35 cellular contexts compared by ENCODE assay signal in genomic region chr5:181047288-181047687, GRCh38. TPM values are rescaled to one million over a fixed set of nuclear protein-coding genes. Genes with fewer than 3 reads are reported as not detected.
"Had no signal": no experiment of that assay in that cellular context is flagged by ENCODE, and none has a peak within 500 bp of the region (broad histone marks: within the 10 kb centered on the region; RNA-seq: fewer than 3 reads in every experiment).

No MANE protein-coding gene starts in this region.

- H3K36me3 ChIP-seq: adrenal gland, ascending aorta, brain microvascular endothelial cell, gastrocnemius medialis had no signal

- DNase-seq: activated CD4-positive, alpha-beta memory T cell treated with anti-CD3 and anti-CD28 coated beads for 36 hours; activated CD4-positive, alpha-beta T cell treated with anti-CD3 and anti-CD28 coated beads for 36 hours; activated CD4-positive, alpha-beta T cell treated with anti-CD3 and anti-CD28 coated beads, Interleukin-2, amount 10 ng/mL, durations not matched to agents 24 days and 14 days; activated CD4-positive, CD25-positive, alpha-beta regulatory T cell; activated CD4-positive, CD25-positive, alpha-beta regulatory T cell treated with anti-CD3 and anti-CD28 coated beads, Interleukin-2, amount 50 U/mL, for 72 hours; activated CD8-positive, alpha-beta memory T cell treated with anti-CD3 and anti-CD28 coated beads, Interleukin-2, amount 10 ng/mL, durations not matched to agents 7 days and 5 days; activated CD8-positive, alpha-beta memory T cell treated with anti-CD3 and anti-CD28 coated beads, Interleukin-2, amount 50 U/mL, for 4 hours; activated effector memory CD4-positive, alpha-beta T cell treated with anti-CD3 and anti-CD28 coated beads, Interleukin-2, amount 50 U/mL, for 16 hours; activated naive CD4-positive, alpha-beta T cell treated with anti-CD3 and anti-CD28 coated beads for 36 hours; activated naive CD8-positive, alpha-beta T cell treated with anti-CD3 and anti-CD28 coated beads for 36 hours; activated naive CD8-positive, alpha-beta T cell treated with anti-CD3 and anti-CD28 coated beads, Interleukin-2, amount 50 U/mL, for 24 hours; activated T-cell treated with anti-CD3 and anti-CD28 coated beads, Interleukin-2, amount 50 U/mL, for 1 hour; activated T-cell treated with anti-CD3 and anti-CD28 coated beads, Interleukin-2, amount 50 U/mL, for 48 hours; brain microvascular endothelial cell; cortex of kidney; dermis blood vessel endothelial cell; effector CD4-positive, alpha-beta T cell; effector memory CD8-positive, alpha-beta T cell; erythroblast; foreskin keratinocyte; gastrocnemius medialis; glutamatergic neuron; heart left ventricle; T-helper 17 cell had no signal

- ATAC-seq: activated CD4-positive, alpha-beta T cell treated with anti-CD3 and anti-CD28 coated beads for 36 hours; activated CD8-positive, alpha-beta memory T cell treated with anti-CD3 and anti-CD28 coated beads, Interleukin-2, amount 10 ng/mL, durations not matched to agents 7 days and 5 days; activated CD8-positive, alpha-beta T cell treated with anti-CD3 and anti-CD28 coated beads, Interleukin-2, amount 10 ng/mL, durations not matched to agents 7 days and 5 days; activated naive CD8-positive, alpha-beta T cell treated with anti-CD3 and anti-CD28 coated beads, Interleukin-2, amount 50 U/mL, for 24 hours; effector memory CD8-positive, alpha-beta T cell; foreskin keratinocyte; gastrocnemius medialis; heart left ventricle; T-helper 17 cell had no signal

- FAIRE-seq: bronchial epithelial cell, colon had no signal

- H3K27me3 ChIP-seq: ascending aorta had no signal

- H3K9me3 ChIP-seq: adrenal gland, ascending aorta, esophagus muscularis mucosa, gastrocnemius medialis, heart left ventricle had no signal

- H3K4me1 ChIP-seq: adrenal gland, ascending aorta, foreskin keratinocyte, gastrocnemius medialis had no signal

- H3K27ac ChIP-seq: adrenal gland, ascending aorta, brain microvascular endothelial cell, esophagus muscularis mucosa, foreskin keratinocyte had no signal

- H3K4me3 ChIP-seq: adrenal gland, ascending aorta, esophagus muscularis mucosa, gastrocnemius medialis, heart left ventricle had no signal

RNA-seq across cellular contexts. Expression of gene BTNL9, which starts 7.2 kb away (rescaled TPM):
- total RNA-seq: activated CD4-positive, alpha-beta memory T cell treated with anti-CD3 and anti-CD28 coated beads for 36 hours; activated CD8-positive, alpha-beta memory T cell treated with anti-CD3 and anti-CD28 coated beads for 36 hours; activated CD8-positive, alpha-beta memory T cell treated with anti-CD3 and anti-CD28 coated beads, Interleukin-2, amount 10 ng/mL, durations not matched to agents 7 days and 5 days; activated CD8-positive, alpha-beta T cell treated with anti-CD3 and anti-CD28 coated beads, Interleukin-2, amount 10 ng/mL, durations not matched to agents 7 days and 5 days; activated naive CD4-positive, alpha-beta T cell treated with anti-CD3 and anti-CD28 coated beads for 36 hours; activated T-helper 1 cell treated with anti-CD3 and anti-CD28 coated beads, Interleukin-12 subunit alpha, Interleukin-12 subunit beta, Interleukin-2, Interleukin-4 antibody, amounts not matched to agents 30 ng/mL and 10 ng/mL and 1 ng/mL, durations not matched to agents 14 hours and 24 hours and 36 hours; activated T-helper 2 cell treated with anti-CD3 and anti-CD28 coated beads, Interferon-gamma antibody, Interleukin-2, Interleukin-4, amounts not matched to agents 10 μg/mL and 5 μg/mL and 100 μg/mL, durations not matched to agents 14 hours and 24 hours and 36 hours; bronchial epithelial cell; chondrocyte had no signal

RNA-seq across cellular contexts. Expression of gene BTNL3, which starts 58.6 kb away (rescaled TPM):
- total RNA-seq: activated CD4-positive, alpha-beta memory T cell treated with anti-CD3 and anti-CD28 coated beads for 36 hours; activated CD4-positive, alpha-beta T cell treated with anti-CD3 and anti-CD28 coated beads for 36 hours; activated CD4-positive, alpha-beta T cell treated with anti-CD3 and anti-CD28 coated beads, Interleukin-2, amount 10 ng/mL, durations not matched to agents 24 days and 14 days; activated CD8-positive, alpha-beta memory T cell treated with anti-CD3 and anti-CD28 coated beads for 36 hours; activated CD8-positive, alpha-beta memory T cell treated with anti-CD3 and anti-CD28 coated beads, Interleukin-2, amount 10 ng/mL, durations not matched to agents 7 days and 5 days; activated CD8-positive, alpha-beta T cell treated with anti-CD3 and anti-CD28 coated beads, Interleukin-2, amount 10 ng/mL, durations not matched to agents 7 days and 5 days; activated naive CD4-positive, alpha-beta T cell treated with anti-CD3 and anti-CD28 coated beads for 36 hours; activated naive CD8-positive, alpha-beta T cell treated with anti-CD3 and anti-CD28 coated beads for 36 hours; activated T-helper 1 cell treated with anti-CD3 and anti-CD28 coated beads, Interleukin-12 subunit alpha, Interleukin-12 subunit beta, Interleukin-2, Interleukin-4 antibody, amounts not matched to agents 30 ng/mL and 10 ng/mL and 1 ng/mL, durations not matched to agents 14 hours and 24 hours and 36 hours; activated T-helper 2 cell treated with anti-CD3 and anti-CD28 coated beads, Interferon-gamma antibody, Interleukin-2, Interleukin-4, amounts not matched to agents 10 μg/mL and 5 μg/mL and 100 μg/mL, durations not matched to agents 14 hours and 24 hours and 36 hours; ascending aorta; bronchial epithelial cell; cardiac septum; chondrocyte; dermis blood vessel endothelial cell; foreskin keratinocyte; T-helper 17 cell had no signal
- polyA plus RNA-seq: foreskin keratinocyte had no signal
